In the genomic region with DNA sequence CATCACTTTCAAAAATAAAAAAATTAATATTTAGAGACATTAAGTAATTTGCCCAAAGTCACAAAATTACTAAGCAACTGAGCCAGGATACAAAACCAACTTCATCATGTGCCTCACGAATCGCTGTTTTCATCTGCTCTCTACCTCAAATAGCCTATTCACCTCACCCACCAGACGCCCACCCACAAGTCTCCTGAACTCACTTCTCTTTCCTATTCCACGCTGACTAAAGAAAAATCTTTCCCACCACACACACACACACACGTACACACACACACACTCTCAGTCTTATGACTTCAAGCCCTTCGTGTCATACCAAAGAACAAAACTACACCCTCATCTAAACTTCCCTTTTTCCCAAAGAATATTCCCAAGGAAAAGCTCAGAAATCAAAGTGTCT, we compare ENCODE assay signal across 22 cellular contexts.
"Had no signal": no experiment of that assay in that cellular context is flagged by ENCODE, and none has a peak within 500 bp of the region (broad histone marks: within the 10 kb centered on the region; RNA-seq: fewer than 3 reads in every experiment).

No MANE protein-coding gene starts in this region.

- DNase-seq: naive thymus-derived CD8-positive, alpha-beta T cell; nephron progenitor cell; pancreas; right cardiac atrium; right lobe of liver; sigmoid colon; small intestine; stimulated activated CD4-positive, alpha-beta T cell treated with anti-CD3 and anti-CD28 coated beads, Interleukin-15, amount 100 ng/mL, for 24 hours; stimulated activated CD4-positive, alpha-beta T cell treated with anti-CD3 and anti-CD28 coated beads, Interleukin-2, amount 100 ng/mL, for 24 hours; stimulated activated CD4-positive, alpha-beta T cell treated with anti-CD3 and anti-CD28 coated beads, Interleukin-2, amount 100 ng/mL, for 48 hours; stimulated activated CD4-positive, alpha-beta T cell treated with anti-CD3 and anti-CD28 coated beads, Interleukin-4, amount 100 ng/mL, for 24 hours; stimulated activated naive B cell treated with anti-CD40 and anti-IgM and Interleukin-4, amounts not matched to agents 10 μg/mL and 1 μg/mL and 100 μg/mL, for 72 hours; stimulated activated naive CD4-positive, alpha-beta T cell treated with Interleukin-2 at 50 U/mL for 16 hours; stomach; testis; tibial artery; transverse colon; upper lobe of right lung; uterus had no signal

- H3K4me3 ChIP-seq: pancreas, prostate gland, right lobe of liver, sigmoid colon, stomach, suprapubic skin, testis, tibial artery, transverse colon, upper lobe of right lung, uterus had no signal

- H3K27ac ChIP-seq: neutrophil, pancreas, prostate gland, right lobe of liver, sigmoid colon, stomach, suprapubic skin, testis, tibial artery, transverse colon, upper lobe of right lung, uterus had no signal

- H3K36me3 ChIP-seq: neutrophil, pancreas, prostate gland, right lobe of liver, sigmoid colon, stomach, suprapubic skin, tibial artery, transverse colon, upper lobe of right lung, uterus had no signal

- H3K4me1 ChIP-seq: pancreas, prostate gland, sigmoid colon, stomach, testis, upper lobe of right lung, uterus had no signal

- H3K9me3 ChIP-seq: neutrophil, pancreas, prostate gland, right lobe of liver, sigmoid colon, stomach, suprapubic skin, testis, tibial artery, transverse colon, upper lobe of right lung, uterus had no signal
